1 cellular context compared by ENCODE assay signal in the genomic region with DNA sequence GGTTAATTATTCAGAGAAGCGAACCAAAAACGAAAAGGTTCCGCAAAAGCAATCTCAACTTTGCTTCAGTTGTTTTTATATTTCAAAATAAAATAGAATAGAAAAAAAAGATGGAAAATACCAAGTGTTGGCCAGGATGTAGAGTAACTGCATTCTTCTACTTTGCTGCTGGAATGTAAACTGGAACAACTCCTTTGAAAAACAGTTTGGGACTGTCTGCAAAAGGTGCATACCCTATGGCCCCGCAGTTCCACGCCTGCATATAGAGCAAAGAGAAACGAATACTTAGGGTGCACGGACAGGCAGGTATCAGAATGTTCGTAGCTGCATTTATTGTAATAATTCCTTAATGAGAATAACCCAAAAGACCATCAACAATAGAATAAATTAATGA.
A peak's percentile ranks its signal among the peaks of the same experiment; 100 is the strongest.
TF ChIP-seq lines count a peak whose summit lies in the region.

No MANE protein-coding gene starts in this region.

TF ChIP-seq in HepG2, 621 proteins besides CTCF, POLR2A, EP300 and RAD21:
- peak; percentile 86 for TF ChIP-seq CBX2 (IDR thresholded peaks at IDR 0.05; ENCODE audit: low read depth, low read length)
- TF ChIP-seq CBX2 (CRISPR knock-in tag; IDR thresholded peaks at IDR 0.05; ENCODE audit: low read depth) = no peak
- TF ChIP-seq ZNF564 (CRISPR knock-in tag; IDR thresholded peaks at IDR 0.05) = 0 out of 2 replicates have a peak, but pooled peaks have one; percentile 15
- TF ChIP-seq CC2D1A (CRISPR knock-in tag; IDR thresholded peaks at IDR 0.05) = 0 out of 2 replicates have a peak, but pooled peaks have one; percentile 63
- TF ChIP-seq MIER3 (CRISPR knock-in tag; IDR thresholded peaks at IDR 0.05; ENCODE audit: borderline replicate concordance) = 0 out of 2 replicates have a peak, but pooled peaks have one; percentile 2
- TF ChIP-seq ZBTB38 (CRISPR knock-in tag; IDR thresholded peaks at IDR 0.05) = no peak
TF ChIP-seq in HepG2: peak in this region for 4.
